Comparison of ENCODE assay signal across 18 cellular contexts in the genomic region with DNA sequence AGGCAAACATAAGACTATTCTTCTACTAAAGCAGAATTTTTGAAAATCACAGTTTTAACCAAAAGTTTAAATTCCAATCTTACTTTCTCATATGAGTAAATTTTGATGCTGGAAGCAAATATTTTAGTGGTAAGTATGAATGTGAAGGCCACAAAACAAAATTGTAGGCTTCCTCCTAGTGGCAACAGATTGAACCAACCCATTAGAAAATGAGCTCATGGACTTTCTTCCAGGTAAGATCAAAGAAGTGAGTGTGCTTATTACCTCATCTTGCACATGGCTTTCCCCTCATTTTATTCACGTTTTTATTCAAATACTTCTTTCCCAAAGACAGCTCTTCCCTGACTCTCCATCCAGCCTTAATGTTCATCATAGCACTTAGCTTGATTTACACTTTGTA. TPM values are rescaled to one million over a fixed set of nuclear protein-coding genes. Genes with fewer than 3 reads are reported as not detected.
A peak's percentile ranks its signal among the peaks of the same experiment; 100 is the strongest.
DNase-seq lines count a peak whose midpoint lies in the region; TF ChIP-seq lines count a peak whose summit lies in the region.
"Had no signal": no experiment of that assay in that cellular context is flagged by ENCODE, and none has a peak within 500 bp of the region (broad histone marks: within the 10 kb centered on the region; RNA-seq: fewer than 3 reads in every experiment).

No MANE protein-coding gene starts in this region.

- WGBS in sigmoid colon, 2 donors, result 24 to 39% methylated on average over 1 of the region's 1 CpG

- TF ChIP-seq CTCF in cardiac fibroblast (IDR thresholded peaks at IDR 0.05; ENCODE audit: low read depth, low read length), result peak; percentile 9
- TF ChIP-seq CTCF in neural crest cell (conservative IDR thresholded peaks at IDR 0.05), result peak; percentile 32
- no peak for TF ChIP-seq CTCF in sigmoid colon (IDR thresholded peaks at IDR 0.05)

- H3K36me3 ChIP-seq in sigmoid colon, result no peaks in the 10 kb centered on the region
- H3K36me3 ChIP-seq: suprapubic skin had no signal

- no peak overlapping the region for H3K27ac Mint-ChIP-seq in neural crest cell (ENCODE audit: unreplicated experiment)
- H3K27ac Mint-ChIP-seq: activated CD4-positive, alpha-beta T cell treated with anti-CD3 and anti-CD28 coated beads, Interleukin-2, amount 10 ng/mL, durations not matched to agents 24 days and 14 days; T-helper 1 cell treated with Interleukin-12 subunit alpha and Interleukin-12 subunit beta and Interleukin-4 antibody, amounts not matched to agents 30 μg/mL and 1 μg/mL, for 36 hours had no signal

- no peaks in the 10 kb centered on the region for H3K4me1 ChIP-seq in sigmoid colon
- H3K4me1 ChIP-seq: suprapubic skin had no signal

- no peaks in the 10 kb centered on the region for H3K36me3 Mint-ChIP-seq in neural crest cell (ENCODE audit: low read depth)

- intact Hi-C loops in sigmoid colon (cut with DNase I), result no loop called here

- no peak for TF ChIP-seq EP300 in sigmoid colon (IDR thresholded peaks at IDR 0.05)

- no peak overlapping the region for H3K27ac ChIP-seq in sigmoid colon
- H3K27ac ChIP-seq: RWPE1, suprapubic skin had no signal

- H3K27me3 Mint-ChIP-seq in neural crest cell (ENCODE audit: low read depth), result peaks cover 6% of the 10 kb centered on the region
- H3K27me3 Mint-ChIP-seq: activated CD4-positive, alpha-beta T cell treated with anti-CD3 and anti-CD28 coated beads, Interleukin-2, amount 10 ng/mL, durations not matched to agents 24 days and 14 days had no signal

- DNase-seq in NCI-H82 (lab: John Stamatoyannopoulos, UW), result peak; percentile 2
- DNase-seq in NCI-H82 treated with DMSO at 0.1 percent for 48 hours (lab: John Stamatoyannopoulos, UW; ENCODE audit: unreplicated experiment), result no peak
- DNase-seq in NAMALWA (ENCODE audit: low spot score), result peak; percentile 16
- DNase-seq in cardiac fibroblast (ENCODE audit: low read depth in 2 of 2), result peak in 1 of 2 donors; percentile 15
- no peak for DNase-seq in neural crest cell (ENCODE audit: low read depth, low spot score)
- DNase-seq in NCI-H526 treated with DMSO at 0.1 percent for 48 hours (lab: John Stamatoyannopoulos, UW), result no peak
- DNase-seq in activated effector memory CD4-positive, alpha-beta T cell treated with Interleukin-2 at 50 U/mL for 16 hours, result no peak
- DNase-seq in sigmoid colon, result no peak
- DNase-seq: activated CD4-positive, alpha-beta T cell treated with anti-CD3 and anti-CD28 coated beads, Interleukin-2, amount 10 ng/mL, durations not matched to agents 24 days and 14 days; effector CD4-positive, alpha-beta T cell; kidney glomerular epithelial cell; NCI-H1092; NCI-H446 treated with DMSO at 0.1 percent for 48 hours had no signal

- peaks cover 0 to 4% (median 0%) of the 10 kb centered on the region in 4 donors for H3K9me3 ChIP-seq in sigmoid colon
- H3K9me3 ChIP-seq: suprapubic skin had no signal

- no peak overlapping the region for H3K4me3 Mint-ChIP-seq in neural crest cell
- H3K4me3 Mint-ChIP-seq: activated CD4-positive, alpha-beta T cell treated with anti-CD3 and anti-CD28 coated beads, Interleukin-2, amount 10 ng/mL, durations not matched to agents 24 days and 14 days; T-helper 1 cell treated with Interleukin-12 subunit alpha and Interleukin-12 subunit beta and Interleukin-4 antibody, amounts not matched to agents 30 μg/mL and 1 μg/mL, for 36 hours had no signal

- H3K9me3 Mint-ChIP-seq in neural crest cell, result no peaks in the 10 kb centered on the region

- no peaks in the 10 kb centered on the region for H3K4me1 Mint-ChIP-seq in neural crest cell
- H3K4me1 Mint-ChIP-seq: activated CD4-positive, alpha-beta T cell treated with anti-CD3 and anti-CD28 coated beads, Interleukin-2, amount 10 ng/mL, durations not matched to agents 24 days and 14 days had no signal

- H3K4me3 ChIP-seq in cardiac fibroblast (replicated peaks in 1 of 2; ENCODE audit: low read depth in 2 of 2, low read length in 2 of 2) (no peak overlapping the region), sigmoid colon (no peak overlapping the region)
- H3K4me3 ChIP-seq: suprapubic skin had no signal

- H3K27me3 ChIP-seq in sigmoid colon, result peaks cover 0 to 4% (median 0%) of the 10 kb centered on the region in 3 donors
- H3K27me3 ChIP-seq: suprapubic skin had no signal

- no peak for TF ChIP-seq POLR2A in sigmoid colon (IDR thresholded peaks at IDR 0.05)

RNA-seq across cellular contexts. Expression of a gene that starts 16.5 kb away (rescaled TPM):
- total RNA-seq in neural crest cell (0.43 and 0.77 TPM in 2 replicates), sigmoid colon (under 1 TPM in 1 of 4 donors, not detected in 3; 0.66 TPM)
- 1 to 10 TPM in 1 of 3 donors, not detected in 2; 1.7 TPM for polyA plus RNA-seq in sigmoid colon
- total RNA-seq: A172, glomerular endothelial cell, suprapubic skin had no signal

RNA-seq across cellular contexts. Expression of a gene that starts 18.6 kb away (rescaled TPM):
- total RNA-seq in neural crest cell (0.84 TPM in 1 of 2 replicates, not detected in the other), sigmoid colon (not detected)
- under 1 TPM in 1 of 3 donors, not detected in 2; 0.51 TPM for polyA plus RNA-seq in sigmoid colon
- total RNA-seq: A172, glomerular endothelial cell, suprapubic skin had no signal

Comparison
In these comparisons a context has a peak if more than half of its experiments do, and no peak if none do; other contexts are left out.
1. DNase-seq: peak in NCI-H82 (single experiment) and NAMALWA (single experiment); none in NCI-H82 treated with DMSO at 0.1 percent for 48 hours (single experiment), neural crest cell (single experiment), NCI-H526 treated with DMSO at 0.1 percent for 48 hours (single experiment), activated effector memory CD4-positive, alpha-beta T cell treated with Interleukin-2 at 50 U/mL for 16 hours (single experiment) and sigmoid colon (single experiment).
2. CTCF ChIP-seq: peak in cardiac fibroblast (single experiment) and neural crest cell (single experiment); none in sigmoid colon (0 of 4).